In genomic region chr4:54186371-54186770, GRCh38 we compare ENCODE assay signal across 30 cellular contexts.
"Had no signal": no experiment of that assay in that cellular context is flagged by ENCODE, and none has a peak within 500 bp of the region (broad histone marks: within the 10 kb centered on the region; RNA-seq: fewer than 3 reads in every experiment).

No MANE protein-coding gene starts in this region.

- H3K9me3 ChIP-seq: adrenal gland, ascending aorta, body of pancreas, breast epithelium had no signal

- DNase-seq: activated effector memory CD4-positive, alpha-beta T cell treated with anti-CD3 and anti-CD28 coated beads, Interleukin-2, amount 50 U/mL, for 16 hours; activated effector memory CD4-positive, alpha-beta T cell treated with Interleukin-2 at 50 U/mL for 16 hours; activated gamma-delta T cell; activated gamma-delta T cell treated with Interleukin-2 at 50 U/mL for 16 hours; activated naive CD4-positive, alpha-beta T cell; activated naive CD4-positive, alpha-beta T cell treated with anti-CD3 and anti-CD28 coated beads for 36 hours; activated naive CD4-positive, alpha-beta T cell treated with anti-CD3 and anti-CD28 coated beads, Interleukin-2, amount 10 ng/mL, durations not matched to agents 7 days and 5 days; activated naive CD4-positive, alpha-beta T cell treated with anti-CD3 and anti-CD28 coated beads, Interleukin-2, amount 50 U/mL, for 16 hours; activated naive CD4-positive, alpha-beta T cell treated with Interleukin-2 at 50 U/mL for 16 hours; activated naive CD8-positive, alpha-beta T cell treated with anti-CD3 and anti-CD28 coated beads for 36 hours; activated naive CD8-positive, alpha-beta T cell treated with anti-CD3 and anti-CD28 coated beads, Interleukin-2, amount 10 ng/mL, durations not matched to agents 7 days and 5 days; activated naive CD8-positive, alpha-beta T cell treated with anti-CD3 and anti-CD28 coated beads, Interleukin-2, amount 50 U/mL, for 24 hours; activated T-cell treated with anti-CD3 and anti-CD28 coated beads, Interleukin-2, amount 50 U/mL, for 1 hour; activated T-cell treated with anti-CD3 and anti-CD28 coated beads, Interleukin-2, amount 50 U/mL, for 24 hours; activated T-cell treated with anti-CD3 and anti-CD28 coated beads, Interleukin-2, amount 50 U/mL, for 4 hours; activated T-cell treated with anti-CD3 and anti-CD28 coated beads, Interleukin-2, amount 50 U/mL, for 48 hours; activated T-cell treated with anti-CD3 and anti-CD28 coated beads, Interleukin-2, amount 50 U/mL, for 72 hours; adrenal gland; amniotic stem cell; aorta; body of pancreas; brain microvascular endothelial cell; caudate nucleus; central memory CD4-positive, alpha-beta T cell; cerebellar nuclear complex had no signal

- H3K4me1 ChIP-seq: adrenal gland, ascending aorta, body of pancreas, breast epithelium had no signal

- H3K27me3 ChIP-seq: adrenal gland, ascending aorta, body of pancreas, brain microvascular endothelial cell, breast epithelium, cardiac muscle cell had no signal

- H3K36me3 ChIP-seq: adrenal gland, ascending aorta, brain microvascular endothelial cell, breast epithelium, cardiac muscle cell had no signal

- H3K27ac ChIP-seq: adrenal gland, ascending aorta, body of pancreas, brain microvascular endothelial cell, breast epithelium, cardiac muscle cell had no signal

- H3K4me3 ChIP-seq: adrenal gland, ascending aorta, body of pancreas, breast epithelium, cardiac muscle cell had no signal

- ATAC-seq: activated naive CD4-positive, alpha-beta T cell treated with anti-CD3 and anti-CD28 coated beads, Interleukin-2, amount 50 U/mL, for 72 hours; activated naive CD8-positive, alpha-beta T cell treated with anti-CD3 and anti-CD28 coated beads, Interleukin-2, amount 50 U/mL, for 24 hours; activated T-cell treated with anti-CD3 and anti-CD28 coated beads, Interleukin-2, amount 50 U/mL, for 4 hours; activated T-cell treated with anti-CD3 and anti-CD28 coated beads, Interleukin-2, amount 50 U/mL, for 72 hours; activated T-helper 17 cell treated with anti-CD3 and anti-CD28 coated beads, Interleukin-2, amount 50 U/mL, for 72 hours; body of pancreas had no signal
